9 cellular contexts compared by ENCODE assay signal in genomic region chr6:69917834-69918233, GRCh38. TPM values are rescaled to one million over a fixed set of nuclear protein-coding genes. Genes with fewer than 3 reads are reported as not detected.
DNase-seq lines count a peak whose midpoint lies in the region; FAIRE-seq and TF ChIP-seq lines count a peak whose summit lies in the region.
"Had no signal": no experiment of that assay in that cellular context is flagged by ENCODE, and none has a peak within 500 bp of the region (broad histone marks: within the 10 kb centered on the region; RNA-seq: fewer than 3 reads in every experiment).

No MANE protein-coding gene starts in this region.

- CTCF ChIA-PET in RWPE1 (lab: Yijun Ruan, JAX): no interaction called here

- no peak overlapping the region for H3K23ac ChIP-seq in mesendoderm (ENCODE audit: low read length)

- no peak overlapping the region for H4K5ac ChIP-seq in mesendoderm (ENCODE audit: low read length)

- no peaks in the 10 kb centered on the region for H3K79me2 ChIP-seq in mesendoderm (ENCODE audit: control insufficient read depth, insufficient read depth, low read length)

- DNase-seq in GM18507 (ENCODE audit: extremely low spot score, insufficient read length, low read depth) (no peak), HFF-Myc (ENCODE audit: extremely low read depth, low read depth) (peak; percentile 15), RWPE1 (ENCODE audit: low spot score) (peak; percentile 64), mesendoderm (peak; percentile 37), NCI-H1105 (lab: John Stamatoyannopoulos, UW) (no peak), SKM-1 (lab: John Stamatoyannopoulos, UW; ENCODE audit: unreplicated experiment) (no peak), testis (no peak)
- DNase-seq in activated CD8-positive, alpha-beta memory T cell treated with anti-CD3 and anti-CD28 coated beads, Interleukin-2, amount 50 U/mL, for 4 hours: no peak

- no peak overlapping the region for H3K4me3 ChIP-seq in HFF-Myc (replicated peaks; ENCODE audit: low read depth, low read length)
- no peak overlapping the region for H3K4me3 ChIP-seq in mesendoderm (ENCODE audit: low read length)
- no peak overlapping the region for H3K4me3 ChIP-seq in testis

- no peak overlapping the region for H2BK120ac ChIP-seq in mesendoderm (ENCODE audit: low read depth, low read length)

- H3K27me3 ChIP-seq in mesendoderm (ENCODE audit: insufficient read depth, low read length, poor library complexity): no peaks in the 10 kb centered on the region
- H3K27me3 ChIP-seq in testis: no peaks in the 10 kb centered on the region

- no CpG with 5 or more reads among the region's 1 CpG for WGBS in mesendoderm (ENCODE audit: extremely low coverage, insufficient coverage, low lambda C conversion rate)
- 85 to 96% methylated on average over 1 of the region's 1 CpG for WGBS in testis, 2 donors

- H3K9me3 ChIP-seq in testis: no peaks in the 10 kb centered on the region

- no peak for TF ChIP-seq POLR2A in testis (IDR thresholded peaks at IDR 0.05)

- no peak overlapping the region for H2BK5ac ChIP-seq in mesendoderm (ENCODE audit: low read length)

- no peak overlapping the region for H3K56ac ChIP-seq in mesendoderm (ENCODE audit: low read length)

- intact Hi-C loops in testis (cut with DNase I; ENCODE audit: low total_unique reads): no loop called here

- H3K4me1 ChIP-seq in mesendoderm (ENCODE audit: control insufficient read depth, low read depth, low read length) (peaks cover 5% of the 10 kb centered on the region), testis (no peaks in the 10 kb centered on the region)

- no peak overlapping the region for H3K18ac ChIP-seq in mesendoderm (ENCODE audit: low read length)

- no peak overlapping the region for H3K4me2 ChIP-seq in mesendoderm (ENCODE audit: low read length)

- POLR2A ChIA-PET in RWPE1 (lab: Yijun Ruan, JAX; ENCODE audit: low non-redundant PET): no interaction called here

- H4K8ac ChIP-seq in mesendoderm (ENCODE audit: low read depth, low read length): no peak overlapping the region

- H2AK5ac ChIP-seq in mesendoderm (ENCODE audit: low read length): no peak overlapping the region

- no peak overlapping the region for H3K4ac ChIP-seq in mesendoderm (ENCODE audit: low read depth, low read length)

- TF ChIP-seq CTCF in HFF-Myc (IDR thresholded peaks at IDR 0.05; ENCODE audit: low read depth, low read length, missing control alignments) (no peak), RWPE1 (conservative IDR thresholded peaks at IDR 0.05; ENCODE audit: low read depth) (no peak), testis (IDR thresholded peaks at IDR 0.05) (no peak)

- no peak overlapping the region for H3K9ac ChIP-seq in mesendoderm (ENCODE audit: low read length)

- H3K36me3 ChIP-seq in mesendoderm (ENCODE audit: control insufficient read depth, insufficient read depth, low read length) (no peaks in the 10 kb centered on the region), testis (ENCODE audit: low read depth, missing control alignments) (no peaks in the 10 kb centered on the region)

- FAIRE-seq in GM18507 (lab: Jason Lieb, UNC): peak; percentile 70

- H3K27ac ChIP-seq in RWPE1: no peak overlapping the region
- no peak overlapping the region for H3K27ac ChIP-seq in mesendoderm (ENCODE audit: low read depth, low read length)
- no peak overlapping the region for H3K27ac ChIP-seq in testis

- no peaks in the 10 kb centered on the region for H3K79me1 ChIP-seq in mesendoderm (ENCODE audit: low read length)

- no peak overlapping the region for H2BK15ac ChIP-seq in mesendoderm (replicated peaks; ENCODE audit: low read depth)

RNA-seq across cellular contexts. Expression of gene COL19A1, which starts 51.5 kb away (rescaled TPM):
- polyA plus RNA-seq in mesendoderm (2013, experiment 1 of 2): 0.01 TPM
- polyA plus RNA-seq in mesendoderm (2013, experiment 2 of 2): 0.04 TPM
- total RNA-seq in testis: 1 to 10 TPM; 1.4 to 2.5 TPM
- polyA plus RNA-seq in testis (ENCODE audit: insufficient read depth, low read depth, low replicate concordance): 0.30 TPM
- total RNA-seq: pulmonary artery endothelial cell had no signal

Comparison
In these comparisons a context has a peak if more than half of its experiments do, and no peak if none do; other contexts are left out.
1. DNase-seq: peak in HFF-Myc (single experiment), RWPE1 (single experiment) and mesendoderm (single experiment); none in GM18507 (single experiment), NCI-H1105 (single experiment), activated CD8-positive, alpha-beta memory T cell treated with anti-CD3 and anti-CD28 coated beads, Interleukin-2, amount 50 U/mL, for 4 hours (single experiment), SKM-1 (single experiment) and testis (single experiment).